In genomic region chr10:133356549-133356948, GRCh38 we compare ENCODE assay signal across 11 cellular contexts. TPM values are rescaled to one million over a fixed set of nuclear protein-coding genes. Genes with fewer than 3 reads are reported as not detected.
DNase-seq lines count a peak whose midpoint lies in the region; ATAC-seq, FAIRE-seq and TF ChIP-seq lines count a peak whose summit lies in the region.
"Had no signal": no experiment of that assay in that cellular context is flagged by ENCODE, and none has a peak within 500 bp of the region (broad histone marks: within the 10 kb centered on the region; RNA-seq: fewer than 3 reads in every experiment).

No MANE protein-coding gene starts in this region.

- H3K9me3 Mint-ChIP-seq in activated T-cell treated with anti-CD3 and anti-CD28 coated beads, Interleukin-2, amount 50 U/mL, for 24 hours: no peaks in the 10 kb centered on the region
- H3K9me3 Mint-ChIP-seq: CD4-positive, CD25-positive, alpha-beta regulatory T cell had no signal

- no peak for FAIRE-seq in keratinocyte (lab: Jason Lieb, UNC)

- H3K4me1 ChIP-seq in ascending aorta: peaks cover 6 to 12% of the 10 kb centered on the region in 2 donors
- H3K4me1 ChIP-seq in keratinocyte (ENCODE audit: control insufficient read depth, extremely low read depth, insufficient read depth, low read length): no peaks in the 10 kb centered on the region
- peaks cover 0 to 29% (median 11%) of the 10 kb centered on the region in 4 donors for H3K4me1 ChIP-seq in tibial nerve

- 73 to 86% methylated on average over 6 to 9 of the region's 10 CpGs for WGBS in tibial nerve, 2 donors

- H3K36me3 ChIP-seq in ascending aorta (no peaks in the 10 kb centered on the region), keratinocyte (ENCODE audit: control insufficient read depth in 2 of 2, extremely low read depth in 1 of 2, insufficient read depth in 2 of 2, low read length in 2 of 2) (no peaks in the 10 kb centered on the region), tibial nerve (peaks cover 0 to 24% (median 0%) of the 10 kb centered on the region in 3 donors)

- H3K79me2 ChIP-seq in keratinocyte (ENCODE audit: control insufficient read depth, insufficient read depth, low read length): no peaks in the 10 kb centered on the region

- peaks cover 8% of the 10 kb centered on the region for H3K4me1 Mint-ChIP-seq in activated T-cell treated with anti-CD3 and anti-CD28 coated beads, Interleukin-2, amount 50 U/mL, for 24 hours (ENCODE audit: low read depth)

- no peak overlapping the region for H2AFZ ChIP-seq in keratinocyte (ENCODE audit: control insufficient read depth, low read length)

- H3K4me3 Mint-ChIP-seq in activated T-cell treated with anti-CD3 and anti-CD28 coated beads, Interleukin-2, amount 50 U/mL, for 24 hours: peak overlapping the region; percentile 88

- dilution Hi-C loops in keratinocyte (cut with MboI; ENCODE audit: extremely low pct_ligation_motif_present, low sequenced_read_pairs): no loop called here

- H3K36me3 Mint-ChIP-seq in activated T-cell treated with anti-CD3 and anti-CD28 coated beads, Interleukin-2, amount 50 U/mL, for 24 hours (ENCODE audit: low read depth): peaks cover 16% of the 10 kb centered on the region

- TF ChIP-seq EP300 in tibial nerve (IDR thresholded peaks at IDR 0.05): no peak

- no peak for ATAC-seq in GM21576 (IDR thresholded peaks at IDR 0.05; ENCODE audit: unreplicated experiment)

- no peaks in the 10 kb centered on the region for H3K27me3 Mint-ChIP-seq in activated T-cell treated with anti-CD3 and anti-CD28 coated beads, Interleukin-2, amount 50 U/mL, for 24 hours

- H3K4me3 ChIP-seq in ascending aorta (peak overlapping the region; percentile 72 to 81), keratinocyte (ENCODE audit: control insufficient read depth in 2 of 3, extremely low read depth in 1 of 3, insufficient read depth in 2 of 3, low read depth in 1 of 3, low read length in 3 of 3) (peak overlapping the region in 2 of 3 experiments; percentile 48 to 57), tibial nerve (peak overlapping the region; percentile 45 to 84 (median 77))

- no peak overlapping the region for H3K27ac Mint-ChIP-seq in activated T-cell treated with anti-CD3 and anti-CD28 coated beads, Interleukin-2, amount 50 U/mL, for 24 hours

- no peaks in the 10 kb centered on the region for H4K20me1 ChIP-seq in keratinocyte (ENCODE audit: control insufficient read depth, extremely low read depth, insufficient read depth, low read length)

- H3K9me3 ChIP-seq in ascending aorta: no peaks in the 10 kb centered on the region
- no peaks in the 10 kb centered on the region for H3K9me3 ChIP-seq in keratinocyte (ENCODE audit: control insufficient read depth, low read depth, low read length)
- H3K9me3 ChIP-seq in tibial nerve: peaks cover 0 to 8% (median 0%) of the 10 kb centered on the region in 4 donors

- H3K9me1 ChIP-seq in keratinocyte (ENCODE audit: control insufficient read depth, extremely low read depth, insufficient read depth, low read length): no peaks in the 10 kb centered on the region

- no peaks in the 10 kb centered on the region for H3K27me3 ChIP-seq in ascending aorta
- peaks cover 11% of the 10 kb centered on the region for H3K27me3 ChIP-seq in keratinocyte (ENCODE audit: control insufficient read depth, extremely low read depth, insufficient read depth, low read length)
- no peaks in the 10 kb centered on the region for H3K27me3 ChIP-seq in tibial nerve

- no peak for DNase-seq in activated T-cell treated with anti-CD3 and anti-CD28 coated beads, Interleukin-2, amount 50 U/mL, for 24 hours
- no peak for DNase-seq in activated T-cell treated with anti-CD3 and anti-CD28 coated beads for 4 hours
- DNase-seq in ascending aorta (ENCODE audit: low spot score in 2 of 2): no peak
- no peak for DNase-seq in keratinocyte (ENCODE audit: low read depth, low spot score)
- no peak for DNase-seq in tibial nerve (ENCODE audit: low spot score in 2 of 2)
- no peak for DNase-seq in NCI-H526 (lab: John Stamatoyannopoulos, UW)
- no peak for DNase-seq in stimulated activated naive CD4-positive, alpha-beta T cell treated with Interleukin-2 at 50 U/mL for 16 hours (lab: John Stamatoyannopoulos, UW)
- DNase-seq: NCI-H446 treated with DMSO at 0.1 percent for 48 hours had no signal

- no peak overlapping the region for H3K27ac ChIP-seq in ascending aorta
- H3K27ac ChIP-seq in keratinocyte (ENCODE audit: control insufficient read depth, insufficient read depth, low read length): no peak overlapping the region
- peak overlapping the region in 1 of 4 donors; percentile 91 for H3K27ac ChIP-seq in tibial nerve

- H3K9ac ChIP-seq in keratinocyte (ENCODE audit: control insufficient read depth, extremely low read depth, insufficient read depth, low read length): no peak overlapping the region

- TF ChIP-seq CTCF in ascending aorta (IDR thresholded peaks at IDR 0.05) (no peak), keratinocyte (optimal IDR thresholded peaks at IDR 0.05 in 1 of 3, IDR thresholded peaks at IDR 0.05 in 1 of 3, conservative IDR thresholded peaks at IDR 0.05 in 1 of 3; ENCODE audit: extremely low read depth in 1 of 3, insufficient read depth in 2 of 3, low read length in 3 of 3) (no peak), tibial nerve (IDR thresholded peaks at IDR 0.05) (no peak)

- no peak for TF ChIP-seq POLR2A in tibial nerve (IDR thresholded peaks at IDR 0.05)

- intact Hi-C loops in ascending aorta (cut with DNase I): no loop called here

- H3K4me2 ChIP-seq in keratinocyte (ENCODE audit: control insufficient read depth, extremely low read depth, insufficient read depth, low read depth, low read length): peak overlapping the region; percentile 56

RNA-seq across cellular contexts. Expression of gene FUOM, which starts 1.3 kb away (rescaled TPM):
- total RNA-seq in ascending aorta (38.5 TPM), tibial nerve (10 to 100 TPM; 44.1 to 59.4 (median 49.3) TPM)
- polyA plus RNA-seq in keratinocyte: 11.3 to 15.5 TPM (median 14.2 TPM) in 3 replicates
- 2.5 TPM for polyA plus RNA-seq in keratinocyte (2011; ENCODE audit: low read depth)
- 7.3 and 21.6 TPM in 2 replicates for polyA plus RNA-seq in keratinocyte (2011; cell fraction: cytosol; rRNA removed)
- polyA plus RNA-seq in keratinocyte (2011; cell fraction: nucleus; rRNA removed): 4.5 and 7.6 TPM in 2 replicates
- polyA plus RNA-seq in keratinocyte (2012; ENCODE audit: low replicate concordance): 2.7 and 18.2 TPM in 2 replicates
- 2.5 to 4.7 TPM (median 3.3 TPM) in 3 replicates for polyA minus RNA-seq in keratinocyte
- polyA minus RNA-seq in keratinocyte (2011; cell fraction: cytosol; rRNA and poly(A)+ RNA removed): 9.4 TPM
- polyA minus RNA-seq in keratinocyte (2011; cell fraction: nucleus; rRNA and poly(A)+ RNA removed): 2.4 and 3.9 TPM in 2 replicates

RNA-seq across cellular contexts. Expression of gene PRAP1, which starts 9.4 kb away (rescaled TPM):
- total RNA-seq in ascending aorta: not detected
- not detected in 3 replicates for polyA plus RNA-seq in keratinocyte
- not detected for polyA plus RNA-seq in keratinocyte (2011; ENCODE audit: low read depth)
- polyA plus RNA-seq in keratinocyte (2011; cell fraction: cytosol; rRNA removed): not detected in 2 replicates
- not detected in 2 replicates for polyA plus RNA-seq in keratinocyte (2011; cell fraction: nucleus; rRNA removed)
- not detected in 2 replicates for polyA plus RNA-seq in keratinocyte (2012; ENCODE audit: low replicate concordance)
- not detected in 3 replicates for polyA minus RNA-seq in keratinocyte
- not detected for polyA minus RNA-seq in keratinocyte (2011; cell fraction: cytosol; rRNA and poly(A)+ RNA removed)
- not detected in 2 replicates for polyA minus RNA-seq in keratinocyte (2011; cell fraction: nucleus; rRNA and poly(A)+ RNA removed)
- 10 to 100 TPM in 3 of 4 donors, 1 to 10 TPM in 1; 9.8 to 29.4 (median 16.6) TPM for total RNA-seq in tibial nerve
- total RNA-seq: CD4-positive, CD25-positive, alpha-beta regulatory T cell; temporal lobe had no signal
- polyA plus RNA-seq: CD4-positive, CD25-positive, alpha-beta regulatory T cell had no signal

RNA-seq across cellular contexts. Expression of gene ECHS1, which starts 16.6 kb away (rescaled TPM):
- 68.0 TPM for total RNA-seq in ascending aorta
- polyA plus RNA-seq in keratinocyte: 18.1 to 73.9 TPM (median 27.1 TPM) in 3 replicates
- 14.8 TPM for polyA plus RNA-seq in keratinocyte (2011; ENCODE audit: low read depth)
- polyA plus RNA-seq in keratinocyte (2011; cell fraction: cytosol; rRNA removed): 44.0 and 61.2 TPM in 2 replicates
- 29.7 and 31.8 TPM in 2 replicates for polyA plus RNA-seq in keratinocyte (2011; cell fraction: nucleus; rRNA removed)
- polyA plus RNA-seq in keratinocyte (2012; ENCODE audit: low replicate concordance): 51.7 and 67.9 TPM in 2 replicates
- polyA minus RNA-seq in keratinocyte: 18.8 to 37.9 TPM (median 19.9 TPM) in 3 replicates
- 24.2 TPM for polyA minus RNA-seq in keratinocyte (2011; cell fraction: cytosol; rRNA and poly(A)+ RNA removed)
- 4.7 and 10.5 TPM in 2 replicates for polyA minus RNA-seq in keratinocyte (2011; cell fraction: nucleus; rRNA and poly(A)+ RNA removed)
- 100 to 1,000 TPM in 1 of 4 donors, 10 to 100 TPM in 3; 70.5 to 104 (median 76.4) TPM for total RNA-seq in tibial nerve

RNA-seq across cellular contexts. Expression of gene CALY, which starts 19.9 kb away (rescaled TPM):
- not detected for total RNA-seq in ascending aorta
- not detected in 3 replicates for polyA plus RNA-seq in keratinocyte
- polyA plus RNA-seq in keratinocyte (2011; ENCODE audit: low read depth): not detected
- polyA plus RNA-seq in keratinocyte (2011; cell fraction: cytosol; rRNA removed): not detected in 2 replicates
- polyA plus RNA-seq in keratinocyte (2011; cell fraction: nucleus; rRNA removed): not detected in 2 replicates
- not detected in 2 replicates for polyA plus RNA-seq in keratinocyte (2012; ENCODE audit: low replicate concordance)
- not detected in 3 replicates for polyA minus RNA-seq in keratinocyte
- not detected for polyA minus RNA-seq in keratinocyte (2011; cell fraction: cytosol; rRNA and poly(A)+ RNA removed)
- not detected in 2 replicates for polyA minus RNA-seq in keratinocyte (2011; cell fraction: nucleus; rRNA and poly(A)+ RNA removed)
- total RNA-seq in tibial nerve: 1 to 10 TPM in 2 of 4 donors, under 1 TPM in 1, not detected in 1; 0.60 to 4.4 (median 1.2) TPM

RNA-seq across cellular contexts. Expression of gene PAOX, which starts 22.5 kb away (rescaled TPM):
- 1.4 TPM for total RNA-seq in ascending aorta
- polyA plus RNA-seq in keratinocyte: 2.5 to 2.8 TPM (median 2.6 TPM) in 3 replicates
- polyA plus RNA-seq in keratinocyte (2011; ENCODE audit: low read depth): 1.3 TPM
- 1.4 and 2.8 TPM in 2 replicates for polyA plus RNA-seq in keratinocyte (2011; cell fraction: cytosol; rRNA removed)
- 4.4 and 4.8 TPM in 2 replicates for polyA plus RNA-seq in keratinocyte (2011; cell fraction: nucleus; rRNA removed)
- polyA plus RNA-seq in keratinocyte (2012; ENCODE audit: low replicate concordance): 2.3 and 3.2 TPM in 2 replicates
- polyA minus RNA-seq in keratinocyte: 1.7 to 2.8 TPM (median 2.8 TPM) in 3 replicates
- 3.1 TPM for polyA minus RNA-seq in keratinocyte (2011; cell fraction: cytosol; rRNA and poly(A)+ RNA removed)
- polyA minus RNA-seq in keratinocyte (2011; cell fraction: nucleus; rRNA and poly(A)+ RNA removed): 1.7 and 2.0 TPM in 2 replicates
- total RNA-seq in tibial nerve: 10 to 100 TPM; 15.3 to 26.7 (median 18.4) TPM

Comparison
In these comparisons a context has a peak if more than half of its experiments do, and no peak if none do; other contexts are left out.
1. RNA of gene PRAP1, which starts 9.4 kb away (total RNA-seq): 9.8 to 29.4 TPM in tibial nerve; not detected in ascending aorta (single experiment); every median in the first group is over 10 times any median in the second.
2. Peak in every context shown above with its lines, with median percentiles within 50 percentile points of each other: H3K4me3 ChIP-seq.